ENCODE assay signal across 22 cellular contexts in genomic region chr17:38958326-38958725, GRCh38. TPM values are rescaled to one million over a fixed set of nuclear protein-coding genes. Genes with fewer than 3 reads are reported as not detected.
DNase-seq lines count a peak whose midpoint lies in the region; ATAC-seq, FAIRE-seq and TF ChIP-seq lines count a peak whose summit lies in the region.
"Had no signal": no experiment of that assay in that cellular context is flagged by ENCODE, and none has a peak within 500 bp of the region (broad histone marks: within the 10 kb centered on the region; RNA-seq: fewer than 3 reads in every experiment).

No MANE protein-coding gene starts in this region.

- peak overlapping the region; percentile 35 for H3K27ac Mint-ChIP-seq in activated naive CD4-positive, alpha-beta T cell treated with anti-CD3 and anti-CD28 coated beads, Interleukin-2, amount 50 U/mL, for 24 hours
- no peak overlapping the region for H3K27ac Mint-ChIP-seq in activated naive CD4-positive, alpha-beta T cell treated with anti-CD3 and anti-CD28 coated beads, Interleukin-2, amount 50 U/mL, for 72 hours
- H3K27ac Mint-ChIP-seq in astrocyte (ENCODE audit: unreplicated experiment) = peak overlapping the region; percentile 84
- no peak overlapping the region for H3K27ac Mint-ChIP-seq in activated T-helper 1 cell treated with anti-CD3 and anti-CD28 coated beads, Interleukin-12 subunit alpha, Interleukin-12 subunit beta, Interleukin-2, Interleukin-4 antibody, amounts not matched to agents 30 ng/mL and 10 ng/mL and 1 ng/mL, durations not matched to agents 14 hours and 24 hours and 36 hours
- H3K27ac Mint-ChIP-seq: activated CD4-positive, alpha-beta memory T cell treated with anti-CD3 and anti-CD28 coated beads for 36 hours; activated T-cell treated with anti-CD3 and anti-CD28 coated beads, Interleukin-2, amount 50 U/mL, for 72 hours had no signal

- no peaks in the 10 kb centered on the region for H3K36me3 ChIP-seq in astrocyte (ENCODE audit: insufficient read depth, low read length)
- H3K36me3 ChIP-seq: ovary, sigmoid colon, thoracic aorta had no signal

- H3K36me3 Mint-ChIP-seq in activated naive CD4-positive, alpha-beta T cell treated with anti-CD3 and anti-CD28 coated beads, Interleukin-2, amount 50 U/mL, for 24 hours = no peaks in the 10 kb centered on the region
- H3K36me3 Mint-ChIP-seq in activated naive CD4-positive, alpha-beta T cell treated with anti-CD3 and anti-CD28 coated beads, Interleukin-2, amount 50 U/mL, for 72 hours = no peaks in the 10 kb centered on the region
- no peaks in the 10 kb centered on the region for H3K36me3 Mint-ChIP-seq in astrocyte (ENCODE audit: low read depth, unreplicated experiment)
- no peaks in the 10 kb centered on the region for H3K36me3 Mint-ChIP-seq in activated T-helper 1 cell treated with anti-CD3 and anti-CD28 coated beads, Interleukin-12 subunit alpha, Interleukin-12 subunit beta, Interleukin-2, Interleukin-4 antibody, amounts not matched to agents 30 ng/mL and 10 ng/mL and 1 ng/mL, durations not matched to agents 14 hours and 24 hours and 36 hours (ENCODE audit: low read depth)
- H3K36me3 Mint-ChIP-seq: activated CD4-positive, alpha-beta memory T cell treated with anti-CD3 and anti-CD28 coated beads for 36 hours had no signal

- no peaks in the 10 kb centered on the region for H3K9me3 ChIP-seq in astrocyte (ENCODE audit: insufficient read depth, low read depth, low read length)
- H3K9me3 ChIP-seq: ovary, sigmoid colon, thoracic aorta had no signal

- no peak overlapping the region for H3K9ac ChIP-seq in astrocyte (ENCODE audit: low read length)

- no peak overlapping the region for H3K4me3 Mint-ChIP-seq in activated naive CD4-positive, alpha-beta T cell treated with anti-CD3 and anti-CD28 coated beads, Interleukin-2, amount 50 U/mL, for 24 hours
- no peak overlapping the region for H3K4me3 Mint-ChIP-seq in astrocyte (ENCODE audit: unreplicated experiment)
- H3K4me3 Mint-ChIP-seq in activated T-helper 1 cell treated with anti-CD3 and anti-CD28 coated beads, Interleukin-12 subunit alpha, Interleukin-12 subunit beta, Interleukin-2, Interleukin-4 antibody, amounts not matched to agents 30 ng/mL and 10 ng/mL and 1 ng/mL, durations not matched to agents 14 hours and 24 hours and 36 hours = no peak overlapping the region
- H3K4me3 Mint-ChIP-seq: activated CD4-positive, alpha-beta memory T cell treated with anti-CD3 and anti-CD28 coated beads for 36 hours; activated T-cell treated with anti-CD3 and anti-CD28 coated beads, Interleukin-2, amount 50 U/mL, for 72 hours had no signal

- intact Hi-C loops in activated T-helper 1 cell treated with anti-CD3 and anti-CD28 coated beads, Interleukin-12 subunit alpha, Interleukin-12 subunit beta, Interleukin-2, Interleukin-4 antibody, amounts not matched to agents 30 ng/mL and 10 ng/mL and 1 ng/mL, durations not matched to agents 14 hours and 24 hours and 36 hours (cut with micrococcal nuclease) = no loop called here

- no peak overlapping the region for H2AFZ ChIP-seq in astrocyte (ENCODE audit: low read depth, low read length)

- no peaks in the 10 kb centered on the region for H3K27me3 Mint-ChIP-seq in activated naive CD4-positive, alpha-beta T cell treated with anti-CD3 and anti-CD28 coated beads, Interleukin-2, amount 50 U/mL, for 24 hours
- no peaks in the 10 kb centered on the region for H3K27me3 Mint-ChIP-seq in astrocyte (ENCODE audit: low read depth, unreplicated experiment)
- no peaks in the 10 kb centered on the region for H3K27me3 Mint-ChIP-seq in activated T-helper 1 cell treated with anti-CD3 and anti-CD28 coated beads, Interleukin-12 subunit alpha, Interleukin-12 subunit beta, Interleukin-2, Interleukin-4 antibody, amounts not matched to agents 30 ng/mL and 10 ng/mL and 1 ng/mL, durations not matched to agents 14 hours and 24 hours and 36 hours (ENCODE audit: insufficient read depth)
- H3K27me3 Mint-ChIP-seq: activated CD4-positive, alpha-beta memory T cell treated with anti-CD3 and anti-CD28 coated beads for 36 hours had no signal

- no peaks in the 10 kb centered on the region for H3K27me3 ChIP-seq in astrocyte (ENCODE audit: insufficient read depth, low read length)
- H3K27me3 ChIP-seq: ovary, sigmoid colon had no signal

- H3K4me1 ChIP-seq in astrocyte (ENCODE audit: insufficient read depth, low read length) = peaks cover 7% of the 10 kb centered on the region

- no peaks in the 10 kb centered on the region for H3K79me2 ChIP-seq in astrocyte (ENCODE audit: insufficient read depth, low read length)

- no peak for TF ChIP-seq CTCF in astrocyte (IDR thresholded peaks at IDR 0.05; ENCODE audit: insufficient read depth, low read depth, low read length)

- FAIRE-seq in astrocyte (lab: Jason Lieb, UNC) = peak; percentile 84

- ATAC-seq in activated naive CD4-positive, alpha-beta T cell treated with anti-CD3 and anti-CD28 coated beads, Interleukin-2, amount 50 U/mL, for 72 hours = no peak
- no peak for ATAC-seq in GM19395 (IDR thresholded peaks at IDR 0.05; ENCODE audit: unreplicated experiment)
- ATAC-seq: activated T-cell treated with anti-CD3 and anti-CD28 coated beads, Interleukin-2, amount 50 U/mL, for 72 hours had no signal

- H3K27ac ChIP-seq in astrocyte (ENCODE audit: low read depth, low read length) = no peak overlapping the region
- H3K27ac ChIP-seq: ovary had no signal

- no peaks in the 10 kb centered on the region for H4K20me1 ChIP-seq in astrocyte (ENCODE audit: insufficient read depth, low read length)

- peaks cover 36% of the 10 kb centered on the region for H3K4me1 Mint-ChIP-seq in activated naive CD4-positive, alpha-beta T cell treated with anti-CD3 and anti-CD28 coated beads, Interleukin-2, amount 50 U/mL, for 24 hours
- H3K4me1 Mint-ChIP-seq in astrocyte (ENCODE audit: low read depth, unreplicated experiment) = no peaks in the 10 kb centered on the region
- H3K4me1 Mint-ChIP-seq in activated T-helper 1 cell treated with anti-CD3 and anti-CD28 coated beads, Interleukin-12 subunit alpha, Interleukin-12 subunit beta, Interleukin-2, Interleukin-4 antibody, amounts not matched to agents 30 ng/mL and 10 ng/mL and 1 ng/mL, durations not matched to agents 14 hours and 24 hours and 36 hours (ENCODE audit: low read depth) = peaks cover 7% of the 10 kb centered on the region

- H3K4me3 ChIP-seq in astrocyte (ENCODE audit: insufficient read depth, low read depth, low read length) = no peak overlapping the region
- H3K4me3 ChIP-seq: ovary, sigmoid colon, thoracic aorta had no signal

- H3K9me3 Mint-ChIP-seq in activated naive CD4-positive, alpha-beta T cell treated with anti-CD3 and anti-CD28 coated beads, Interleukin-2, amount 50 U/mL, for 24 hours = no peaks in the 10 kb centered on the region
- no peaks in the 10 kb centered on the region for H3K9me3 Mint-ChIP-seq in activated naive CD4-positive, alpha-beta T cell treated with anti-CD3 and anti-CD28 coated beads, Interleukin-2, amount 50 U/mL, for 72 hours
- H3K9me3 Mint-ChIP-seq in astrocyte (ENCODE audit: unreplicated experiment) = no peaks in the 10 kb centered on the region
- no peaks in the 10 kb centered on the region for H3K9me3 Mint-ChIP-seq in activated T-helper 1 cell treated with anti-CD3 and anti-CD28 coated beads, Interleukin-12 subunit alpha, Interleukin-12 subunit beta, Interleukin-2, Interleukin-4 antibody, amounts not matched to agents 30 ng/mL and 10 ng/mL and 1 ng/mL, durations not matched to agents 14 hours and 24 hours and 36 hours
- H3K9me3 Mint-ChIP-seq: activated CD4-positive, alpha-beta memory T cell treated with anti-CD3 and anti-CD28 coated beads for 36 hours; activated T-cell treated with anti-CD3 and anti-CD28 coated beads, Interleukin-2, amount 50 U/mL, for 72 hours had no signal

- peak overlapping the region; percentile 37 for H3K4me2 ChIP-seq in astrocyte (ENCODE audit: low read length)

- DNase-seq in activated naive CD4-positive, alpha-beta T cell treated with anti-CD3 and anti-CD28 coated beads, Interleukin-2, amount 50 U/mL, for 72 hours (ENCODE audit: low spot score in 2 of 2) = no peak
- peak; percentile 18 for DNase-seq in astrocyte (ENCODE audit: low read depth)
- DNase-seq in foreskin melanocyte = peak; percentile 38
- no peak for DNase-seq in HuH-7.5 (ENCODE audit: low spot score)
- DNase-seq in activated T-helper 1 cell treated with anti-CD3 and anti-CD28 coated beads, Interleukin-12 subunit alpha, Interleukin-12 subunit beta, Interleukin-2, Interleukin-4 antibody, amounts not matched to agents 30 ng/mL and 10 ng/mL and 1 ng/mL, durations not matched to agents 14 hours and 24 hours and 36 hours (ENCODE audit: low spot score) = no peak
- DNase-seq in activated CD4-positive, alpha-beta T cell treated with anti-CD3 and anti-CD28 coated beads for 1 hour = no peak
- DNase-seq: 8988T; activated CD4-positive, alpha-beta memory T cell treated with anti-CD3 and anti-CD28 coated beads for 36 hours; activated T-cell treated with anti-CD3 and anti-CD28 coated beads, Interleukin-2, amount 50 U/mL, for 72 hours; amygdala; cortex of kidney; erythroblast; hypothalamus; NCI-H1105 treated with DMSO at 0.1 percent for 48 hours; ovary; SIG-M5; sigmoid colon; stimulated activated CD4-positive, alpha-beta T cell treated with anti-CD3 and anti-CD28 coated beads, Interleukin-4, amount 100 ng/mL, for 4 hours had no signal

RNA-seq across cellular contexts. Expression of gene FBXO47, which starts 8.9 kb away (rescaled TPM):
- total RNA-seq in activated naive CD4-positive, alpha-beta T cell treated with anti-CD3 and anti-CD28 coated beads, Interleukin-2, amount 50 U/mL, for 72 hours = under 1 TPM in 1 of 2 donors, not detected in 1; 0.18 TPM
- not detected in 2 replicates for total RNA-seq in astrocyte
- 0.08 TPM in 1 of 2 replicates, not detected in the other for total RNA-seq in activated T-helper 1 cell treated with anti-CD3 and anti-CD28 coated beads, Interleukin-12 subunit alpha, Interleukin-12 subunit beta, Interleukin-2, Interleukin-4 antibody, amounts not matched to agents 30 ng/mL and 10 ng/mL and 1 ng/mL, durations not matched to agents 14 hours and 24 hours and 36 hours
- total RNA-seq: activated CD4-positive, alpha-beta memory T cell treated with anti-CD3 and anti-CD28 coated beads for 36 hours; G401; ovary; sigmoid colon; thoracic aorta had no signal

Comparison
In these comparisons a context has a peak if more than half of its experiments do, and no peak if none do; other contexts are left out.
1. H3K27ac Mint-ChIP-seq: peak in activated naive CD4-positive, alpha-beta T cell treated with anti-CD3 and anti-CD28 coated beads, Interleukin-2, amount 50 U/mL, for 24 hours (single experiment) and astrocyte (single experiment); none in activated naive CD4-positive, alpha-beta T cell treated with anti-CD3 and anti-CD28 coated beads, Interleukin-2, amount 50 U/mL, for 72 hours (0 of 2) and activated T-helper 1 cell treated with anti-CD3 and anti-CD28 coated beads, Interleukin-12 subunit alpha, Interleukin-12 subunit beta, Interleukin-2, Interleukin-4 antibody, amounts not matched to agents 30 ng/mL and 10 ng/mL and 1 ng/mL, durations not matched to agents 14 hours and 24 hours and 36 hours (single experiment).
2. DNase-seq: peak in astrocyte (single experiment) and foreskin melanocyte (single experiment); none in activated naive CD4-positive, alpha-beta T cell treated with anti-CD3 and anti-CD28 coated beads, Interleukin-2, amount 50 U/mL, for 72 hours (0 of 2), HuH-7.5 (single experiment), activated T-helper 1 cell treated with anti-CD3 and anti-CD28 coated beads, Interleukin-12 subunit alpha, Interleukin-12 subunit beta, Interleukin-2, Interleukin-4 antibody, amounts not matched to agents 30 ng/mL and 10 ng/mL and 1 ng/mL, durations not matched to agents 14 hours and 24 hours and 36 hours (single experiment) and activated CD4-positive, alpha-beta T cell treated with anti-CD3 and anti-CD28 coated beads for 1 hour (single experiment).